8 cellular contexts compared by ENCODE assay signal in the genomic region with DNA sequence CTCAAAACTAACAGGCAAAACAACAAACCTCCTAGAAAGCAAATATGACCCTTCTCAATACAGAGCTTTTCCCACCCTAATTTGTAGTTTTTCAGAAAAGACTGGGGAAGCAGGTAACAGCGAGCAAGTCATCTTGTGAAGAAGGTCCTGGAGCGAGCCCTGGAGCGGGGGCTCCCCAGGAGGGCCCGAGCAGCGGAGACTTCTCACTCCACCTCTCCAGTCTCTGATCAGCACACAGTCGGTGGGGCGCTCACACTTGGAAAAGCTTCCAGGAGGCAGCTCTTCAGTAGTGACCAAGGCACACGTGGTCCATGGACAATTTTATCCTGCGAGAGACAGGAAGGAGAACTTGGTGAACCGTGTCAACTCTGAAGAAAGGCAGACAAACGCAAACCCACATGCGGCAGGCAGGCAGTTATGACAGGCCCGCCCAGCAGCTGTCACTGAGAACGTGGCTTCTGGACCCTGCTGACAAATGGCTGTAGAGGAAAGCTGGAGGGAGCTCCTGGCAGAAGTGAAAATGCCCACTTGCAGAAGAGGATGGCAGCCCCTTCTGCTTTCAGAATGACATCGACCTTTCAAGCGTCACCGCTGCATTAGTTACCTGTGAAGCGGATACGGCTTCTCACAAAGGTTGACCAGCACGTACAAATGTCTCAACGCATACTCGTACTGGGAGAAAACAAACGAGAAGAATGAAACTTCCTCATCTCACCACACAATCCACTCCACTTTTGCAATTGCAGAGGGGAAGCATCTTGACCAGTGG. TPM values are rescaled to one million over a fixed set of nuclear protein-coding genes. Genes with fewer than 3 reads are reported as not detected.
DNase-seq lines count a peak whose midpoint lies in the region; ATAC-seq, FAIRE-seq and TF ChIP-seq lines count a peak whose summit lies in the region.

No MANE protein-coding gene starts in this region.

- peak overlapping the region in 2 of 4 donors; percentile 46 to 78 for H3K27ac ChIP-seq in Peyer's patch
- no peak overlapping the region for H3K27ac ChIP-seq in pancreas

- TF ChIP-seq CTCF in Peyer's patch (IDR thresholded peaks at IDR 0.05) (no peak), pancreas (IDR thresholded peaks at IDR 0.05) (no peak)

- no peak for FAIRE-seq in pancreas (lab: Jason Lieb, UNC)

- 88 to 93% methylated on average over 23 of the region's 23 CpGs for WGBS in pancreas, 2 donors

- peaks cover 13% of the 10 kb centered on the region for H3K27me3 Mint-ChIP-seq in activated T-helper 2 cell treated with anti-CD3 and anti-CD28 coated beads, Interferon-gamma antibody, Interleukin-2, Interleukin-4, amounts not matched to agents 10 μg/mL and 5 μg/mL and 100 μg/mL, durations not matched to agents 14 hours and 24 hours and 36 hours (ENCODE audit: low read depth)

- H3K9me3 ChIP-seq in Peyer's patch (no peaks in the 10 kb centered on the region), pancreas (no peaks in the 10 kb centered on the region)

- no peaks in the 10 kb centered on the region for H3K4me1 Mint-ChIP-seq in activated T-helper 2 cell treated with anti-CD3 and anti-CD28 coated beads, Interferon-gamma antibody, Interleukin-2, Interleukin-4, amounts not matched to agents 10 μg/mL and 5 μg/mL and 100 μg/mL, durations not matched to agents 14 hours and 24 hours and 36 hours (ENCODE audit: low read depth)

- H3K27me3 ChIP-seq in Peyer's patch (no peaks in the 10 kb centered on the region), pancreas (no peaks in the 10 kb centered on the region)

- no peaks in the 10 kb centered on the region for H3K9me3 Mint-ChIP-seq in activated T-helper 2 cell treated with anti-CD3 and anti-CD28 coated beads, Interferon-gamma antibody, Interleukin-2, Interleukin-4, amounts not matched to agents 10 μg/mL and 5 μg/mL and 100 μg/mL, durations not matched to agents 14 hours and 24 hours and 36 hours

- H3K36me3 Mint-ChIP-seq in activated T-helper 2 cell treated with anti-CD3 and anti-CD28 coated beads, Interferon-gamma antibody, Interleukin-2, Interleukin-4, amounts not matched to agents 10 μg/mL and 5 μg/mL and 100 μg/mL, durations not matched to agents 14 hours and 24 hours and 36 hours (ENCODE audit: low read depth): no peaks in the 10 kb centered on the region

- ATAC-seq in GM19035 (IDR thresholded peaks at IDR 0.05; ENCODE audit: unreplicated experiment): peak; percentile 97
- peak; percentile 93 for ATAC-seq in HG02938 (IDR thresholded peaks at IDR 0.05; ENCODE audit: unreplicated experiment)
- peak in 3 of 4 donors; percentile 24 to 56 (median 39) for ATAC-seq in pancreas

- peaks cover 0 to 42% (median 0%) of the 10 kb centered on the region in 3 donors for H3K36me3 ChIP-seq in Peyer's patch
- H3K36me3 ChIP-seq in pancreas: peaks cover 0 to 4% (median 0%) of the 10 kb centered on the region in 3 donors

- peak in 2 of 3 donors; percentile 85 to 89 for DNase-seq in Peyer's patch
- no peak for DNase-seq in pancreas
- no peak for DNase-seq in activated CD4-positive, alpha-beta T cell treated with anti-CD3 and anti-CD28 coated beads for 4 hours
- DNase-seq in activated CD8-positive, alpha-beta memory T cell treated with anti-CD3 and anti-CD28 coated beads for 24 hours: no peak
- DNase-seq in NCI-H446 treated with DMSO at 0.1 percent for 48 hours (lab: John Stamatoyannopoulos, UW): no peak
- no peak for DNase-seq in activated T-helper 2 cell treated with anti-CD3 and anti-CD28 coated beads, Interferon-gamma antibody, Interleukin-2, Interleukin-4, amounts not matched to agents 10 μg/mL and 5 μg/mL and 100 μg/mL, durations not matched to agents 14 hours and 24 hours and 36 hours (ENCODE audit: low spot score)

- H3K4me3 Mint-ChIP-seq in activated T-helper 2 cell treated with anti-CD3 and anti-CD28 coated beads, Interferon-gamma antibody, Interleukin-2, Interleukin-4, amounts not matched to agents 10 μg/mL and 5 μg/mL and 100 μg/mL, durations not matched to agents 14 hours and 24 hours and 36 hours (ENCODE audit: low read depth): no peak overlapping the region

- H3K4me3 ChIP-seq in Peyer's patch: no peak overlapping the region
- no peak overlapping the region for H3K4me3 ChIP-seq in pancreas

- no peak for TF ChIP-seq POLR2A in Peyer's patch (IDR thresholded peaks at IDR 0.05)

- intact Hi-C loops in pancreas (cut with DNase I): no loop called here
- intact Hi-C loops in activated T-helper 2 cell treated with anti-CD3 and anti-CD28 coated beads, Interferon-gamma antibody, Interleukin-2, Interleukin-4, amounts not matched to agents 10 μg/mL and 5 μg/mL and 100 μg/mL, durations not matched to agents 14 hours and 24 hours and 36 hours (cut with micrococcal nuclease): no loop called here

- H3K4me1 ChIP-seq in Peyer's patch (peaks cover 0 to 15% (median 0%) of the 10 kb centered on the region in 4 donors), pancreas (no peaks in the 10 kb centered on the region)

- no peak overlapping the region for H3K27ac Mint-ChIP-seq in activated T-helper 2 cell treated with anti-CD3 and anti-CD28 coated beads, Interferon-gamma antibody, Interleukin-2, Interleukin-4, amounts not matched to agents 10 μg/mL and 5 μg/mL and 100 μg/mL, durations not matched to agents 14 hours and 24 hours and 36 hours

RNA-seq across cellular contexts. Expression of a gene that starts 44.2 kb away (rescaled TPM):
- total RNA-seq in Peyer's patch (100 to 1,000 TPM in 1 of 4 donors, 10 to 100 TPM in 3; 16.5 to 108 (median 82.5) TPM), pancreas (10 to 100 TPM; 18.5 to 60.1 (median 29.1) TPM)
- 10 to 100 TPM; 34.9 to 39.5 TPM for polyA plus RNA-seq in pancreas
- 1.1 and 1.3 TPM in 2 replicates for total RNA-seq in activated T-helper 2 cell treated with anti-CD3 and anti-CD28 coated beads, Interferon-gamma antibody, Interleukin-2, Interleukin-4, amounts not matched to agents 10 μg/mL and 5 μg/mL and 100 μg/mL, durations not matched to agents 14 hours and 24 hours and 36 hours

Comparison
In these comparisons a context has a peak if more than half of its experiments do, and no peak if none do; other contexts are left out.
1. ATAC-seq: peak in every context shown above with its lines; median percentile 97 in GM19035; 93 in HG02938; 39 in pancreas.
2. DNase-seq: peak in Peyer's patch (2 of 3); none in pancreas (0 of 6), activated CD4-positive, alpha-beta T cell treated with anti-CD3 and anti-CD28 coated beads for 4 hours (0 of 2), activated CD8-positive, alpha-beta memory T cell treated with anti-CD3 and anti-CD28 coated beads for 24 hours (single experiment), NCI-H446 treated with DMSO at 0.1 percent for 48 hours (single experiment) and activated T-helper 2 cell treated with anti-CD3 and anti-CD28 coated beads, Interferon-gamma antibody, Interleukin-2, Interleukin-4, amounts not matched to agents 10 μg/mL and 5 μg/mL and 100 μg/mL, durations not matched to agents 14 hours and 24 hours and 36 hours (single experiment).